ENCODE assay signal across 19 cellular contexts in the genomic region with DNA sequence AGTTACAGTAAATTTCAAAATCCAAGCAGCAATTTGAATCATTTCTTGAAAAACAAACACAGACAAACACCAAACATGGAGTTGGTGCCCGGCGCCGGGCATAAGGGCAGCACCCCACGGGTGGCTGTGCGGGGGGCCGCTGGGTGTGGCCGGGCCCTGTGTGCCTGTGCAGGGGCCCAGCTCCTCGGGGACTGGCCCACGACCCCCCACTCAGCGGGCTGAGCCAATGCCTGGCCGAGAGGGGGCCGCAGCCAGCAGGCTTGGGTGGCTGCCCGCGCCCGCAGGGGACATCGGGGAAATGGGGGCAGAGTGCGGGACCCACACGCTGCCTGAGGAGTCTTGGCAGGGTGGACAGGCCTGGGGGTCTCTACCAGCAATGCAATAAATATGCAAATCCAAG.
"Had no signal": no experiment of that assay in that cellular context is flagged by ENCODE, and none has a peak within 500 bp of the region (broad histone marks: within the 10 kb centered on the region; RNA-seq: fewer than 3 reads in every experiment).

No MANE protein-coding gene starts in this region.

- H3K27me3 Mint-ChIP-seq: effector memory CD8-positive, alpha-beta T cell; naive thymus-derived CD8-positive, alpha-beta T cell had no signal

- H3K79me2 ChIP-seq: hepatocyte had no signal

- ATAC-seq: naive thymus-derived CD8-positive, alpha-beta T cell had no signal

- H3K4me3 Mint-ChIP-seq: activated B cell treated with CpG ODN at 0.5 μM for 24 hours; activated CD4-positive, alpha-beta T cell treated with anti-CD3 and anti-CD28 coated beads, Interleukin-2, amount 10 ng/mL, durations not matched to agents 7 days and 5 days; activated T-helper 1 cell treated with anti-CD3 and anti-CD28 coated beads, Interleukin-12 subunit alpha, Interleukin-12 subunit beta, Interleukin-2, Interleukin-4 antibody, amounts not matched to agents 30 ng/mL and 10 ng/mL and 1 ng/mL, durations not matched to agents 14 hours and 24 hours and 36 hours; effector memory CD8-positive, alpha-beta T cell; naive thymus-derived CD8-positive, alpha-beta T cell had no signal

- H3K4me2 ChIP-seq: hepatocyte had no signal

- H3K4me3 ChIP-seq: hepatocyte, right atrium auricular region, tibial artery had no signal

- H3K9me3 ChIP-seq: right atrium auricular region, tibial artery had no signal

- H3K27ac Mint-ChIP-seq: activated B cell treated with CpG ODN at 0.5 μM for 24 hours; activated CD4-positive, alpha-beta T cell treated with anti-CD3 and anti-CD28 coated beads, Interleukin-2, amount 10 ng/mL, durations not matched to agents 7 days and 5 days; activated T-helper 1 cell treated with anti-CD3 and anti-CD28 coated beads, Interleukin-12 subunit alpha, Interleukin-12 subunit beta, Interleukin-2, Interleukin-4 antibody, amounts not matched to agents 30 ng/mL and 10 ng/mL and 1 ng/mL, durations not matched to agents 14 hours and 24 hours and 36 hours; effector memory CD8-positive, alpha-beta T cell had no signal

- H3K27me3 ChIP-seq: hepatocyte, right atrium auricular region, tibial artery had no signal

- FAIRE-seq: bronchial epithelial cell, keratinocyte, small intestine, TTC549 had no signal

- H3K4me1 Mint-ChIP-seq: activated B cell treated with CpG ODN at 0.5 μM for 24 hours; activated CD4-positive, alpha-beta T cell treated with anti-CD3 and anti-CD28 coated beads, Interleukin-2, amount 10 ng/mL, durations not matched to agents 7 days and 5 days; naive thymus-derived CD8-positive, alpha-beta T cell had no signal

- H3K27ac ChIP-seq: hepatocyte, right atrium auricular region, tibial artery had no signal

- H3K4me1 ChIP-seq: right atrium auricular region, tibial artery had no signal

- H2AFZ ChIP-seq: hepatocyte had no signal

- H3K9me3 Mint-ChIP-seq: activated B cell treated with CpG ODN at 0.5 μM for 24 hours; activated CD4-positive, alpha-beta T cell treated with anti-CD3 and anti-CD28 coated beads, Interleukin-2, amount 10 ng/mL, durations not matched to agents 7 days and 5 days; activated T-helper 1 cell treated with anti-CD3 and anti-CD28 coated beads, Interleukin-12 subunit alpha, Interleukin-12 subunit beta, Interleukin-2, Interleukin-4 antibody, amounts not matched to agents 30 ng/mL and 10 ng/mL and 1 ng/mL, durations not matched to agents 14 hours and 24 hours and 36 hours; effector memory CD8-positive, alpha-beta T cell; naive thymus-derived CD8-positive, alpha-beta T cell had no signal

- DNase-seq: activated B cell treated with CpG ODN at 0.5 μM for 24 hours; activated CD4-positive, alpha-beta T cell treated with anti-CD3 and anti-CD28 coated beads, Interleukin-2, amount 10 ng/mL, durations not matched to agents 7 days and 5 days; activated CD8-positive, alpha-beta memory T cell treated with anti-CD3 and anti-CD28 coated beads, Interleukin-2, amount 50 U/mL, for 48 hours; aorta; dermis blood vessel endothelial cell; effector memory CD8-positive, alpha-beta T cell; naive thymus-derived CD8-positive, alpha-beta T cell; nucleus accumbens; small intestine; stimulated activated CD4-positive, alpha-beta T cell treated with anti-CD3 and anti-CD28 coated beads, Interleukin-4, amount 100 ng/mL, for 24 hours; stimulated activated naive CD4-positive, alpha-beta T cell; T-helper 2 cell; tibial artery had no signal
